In the genomic region with DNA sequence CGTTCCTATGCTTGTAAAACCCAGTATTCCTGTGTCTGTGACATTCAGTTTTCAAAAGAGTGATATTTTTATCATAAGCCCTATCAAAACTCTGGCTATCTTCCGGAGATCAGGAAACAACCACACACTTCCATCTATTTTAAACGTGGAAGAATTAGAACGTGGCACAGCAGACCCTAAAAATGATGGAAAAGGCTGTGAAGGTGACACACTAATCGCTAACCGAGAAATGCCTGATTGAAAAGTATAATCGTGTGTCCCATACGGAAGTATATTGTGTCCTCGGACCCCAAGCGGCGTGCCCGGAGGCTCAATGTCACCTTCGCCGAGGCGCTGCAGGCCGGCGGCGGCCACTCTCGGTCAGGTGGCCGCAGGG, we compare ENCODE assay signal across 8 cellular contexts. TPM values are rescaled to one million over a fixed set of nuclear protein-coding genes. Genes with fewer than 3 reads are reported as not detected.
DNase-seq lines count a peak whose midpoint lies in the region; ATAC-seq, FAIRE-seq and TF ChIP-seq lines count a peak whose summit lies in the region.

No MANE protein-coding gene starts in this region.

- H3K23ac ChIP-seq in neuronal stem cell (ENCODE audit: low read depth, low read length, poor library complexity) = peak overlapping the region; percentile 100

- dilution Hi-C loops in endothelial cell of umbilical vein (cut with MboI; ENCODE audit: extremely low pct_ligation_motif_present, low sequenced_read_pairs) = no loop called here

- H3K4me1 ChIP-seq in PC-9 (replicated peaks; ENCODE audit: insufficient read depth) (peaks cover 14% of the 10 kb centered on the region), endothelial cell of umbilical vein (ENCODE audit: control insufficient read depth, extremely low read depth, insufficient read depth, low read length) (peaks cover 7% of the 10 kb centered on the region), neuronal stem cell (ENCODE audit: control insufficient read depth in 2 of 2, insufficient read depth in 1 of 2, low read depth in 1 of 2, low read length in 2 of 2) (no peaks in the 10 kb centered on the region)

- no CpG with 5 or more reads among the region's 20 CpGs for whole genome bisulfite sequencing in neuronal stem cell (ENCODE audit: extremely low coverage in 2 of 2, insufficient read length in 2 of 2, insufficient replicate concordance in 1 of 2), 2 donors

- H3F3A ChIP-seq in PC-9 (ENCODE audit: insufficient read depth, low read depth) = peaks cover 27% of the 10 kb centered on the region; the same call in 1 of the 2 replicates

- H3K9me1 ChIP-seq in endothelial cell of umbilical vein (replicated peaks; ENCODE audit: control insufficient read depth, extremely low read depth, insufficient read depth, low read length) = no peaks in the 10 kb centered on the region

- CTCF ChIA-PET in PC-9 (lab: Charles Lee) (no interaction called here), endothelial cell of umbilical vein (lab: Charles Lee) (interaction anchor here (0.8 to 1.8 kb wide), 4 partner anchors 11 to 156 kb away, joined by 3 to 9 read pairs (median 5); a partner anchor contains a TSS)

- peak overlapping the region; percentile 63 for H3K14ac ChIP-seq in neuronal stem cell (ENCODE audit: low read length)

- H4K8ac ChIP-seq in neuronal stem cell (ENCODE audit: low read depth, low read length) = no peak overlapping the region

- H3K9ac ChIP-seq in endothelial cell of umbilical vein (replicated peaks; ENCODE audit: extremely low read depth, insufficient read depth, low read length) (peak overlapping the region; percentile 89), neuronal stem cell (ENCODE audit: low read depth, low read length, poor library complexity) (peak overlapping the region; percentile 95)

- H2BK120ac ChIP-seq in neuronal stem cell (ENCODE audit: low read depth, low read length) = no peak overlapping the region

- H3K18ac ChIP-seq in neuronal stem cell (ENCODE audit: low read length) = peak overlapping the region; percentile 99

- H4K20me1 ChIP-seq in PC-9 (ENCODE audit: insufficient read depth) (peaks cover 22% of the 10 kb centered on the region), endothelial cell of umbilical vein (replicated peaks; ENCODE audit: control insufficient read depth, extremely low read depth, insufficient read depth, low read length) (no peaks in the 10 kb centered on the region)

- H2BK5ac ChIP-seq in neuronal stem cell (ENCODE audit: low read length) = peak overlapping the region; percentile 99

- H4K91ac ChIP-seq in neuronal stem cell (ENCODE audit: low read depth, low read length, poor library complexity) = no peak overlapping the region

- peak overlapping the region; percentile 88 for H2AFZ ChIP-seq in PC-9
- H2AFZ ChIP-seq in endothelial cell of umbilical vein (ENCODE audit: low read depth, low read length) = peak overlapping the region; percentile 84
- H2AFZ ChIP-seq in neuronal stem cell (ENCODE audit: low read length) = peak overlapping the region; percentile 97

- peak overlapping the region; percentile 90 for H3K4me3 ChIP-seq in PC-9
- peak overlapping the region; percentile 92 to 99 (median 99) for H3K4me3 ChIP-seq in endothelial cell of umbilical vein (replicated peaks in 1 of 3; ENCODE audit: insufficient read depth in 1 of 3, low read depth in 1 of 3, low read length in 3 of 3)
- H3K4me3 ChIP-seq in neuronal stem cell (ENCODE audit: low read length in 2 of 2) = peak overlapping the region; percentile 71 to 89

- POLR2A ChIA-PET in PC-9 (lab: Charles Lee; ENCODE audit: unreplicated experiment) (no interaction called here), endothelial cell of umbilical vein (lab: Charles Lee) (no interaction called here)

- no peaks in the 10 kb centered on the region for H3K9me2 ChIP-seq in PC-9 (ENCODE audit: insufficient read depth)

- H2BK15ac ChIP-seq in neuronal stem cell (ENCODE audit: low read length) = no peak overlapping the region

- BruUV-seq in PC-9 (replicated peaks; lab: Mats Ljungman, UMichigan) (no TSS peak), endothelial cell of umbilical vein (replicated peaks; lab: Mats Ljungman, UMichigan) (TSS peak; percentile 52)

- no peak for ATAC-seq in GM21619 (IDR thresholded peaks at IDR 0.05; ENCODE audit: unreplicated experiment)

- no peak for FAIRE-seq in endothelial cell of umbilical vein (lab: Jason Lieb, UNC)

- peak; percentile 26 for DNase-seq in NCI-H510A treated with DMSO at 0.1 percent for 48 hours (lab: John Stamatoyannopoulos, UW)
- no peak for DNase-seq in NCI-H510A (lab: John Stamatoyannopoulos, UW)
- DNase-seq in PC-9 = no peak
- peak; percentile 34 for DNase-seq in endothelial cell of umbilical vein (ENCODE audit: low read depth, low spot score)
- DNase-seq in neuronal stem cell (ENCODE audit: low spot score) = no peak
- DNase-seq in glomerular visceral epithelial cell (ENCODE audit: extremely low spot score) = no peak
- DNase-seq in Ammon's horn (ENCODE audit: low spot score) = no peak

- TF ChIP-seq CTCF in PC-9 (conservative IDR thresholded peaks at IDR 0.05) = no peak
- no peak for TF ChIP-seq CTCF in endothelial cell of umbilical vein (IDR thresholded peaks at IDR 0.05; ENCODE audit: extremely low read depth in 1 of 2, insufficient read depth in 1 of 2, low read depth in 1 of 2, low read length in 2 of 2)

- H3K4me2 ChIP-seq in PC-9 = peak overlapping the region; percentile 77
- peak overlapping the region; percentile 97 for H3K4me2 ChIP-seq in endothelial cell of umbilical vein (ENCODE audit: insufficient read depth, low read length)
- peak overlapping the region; percentile 71 for H3K4me2 ChIP-seq in neuronal stem cell (ENCODE audit: insufficient read depth, low read length, poor library complexity, severe bottlenecking)

- H3K79me2 ChIP-seq in PC-9 (ENCODE audit: low read depth) (peaks cover 55% of the 10 kb centered on the region), endothelial cell of umbilical vein (ENCODE audit: control insufficient read depth, insufficient read depth, low read length) (peaks cover 53% of the 10 kb centered on the region)

- H3K4ac ChIP-seq in neuronal stem cell (ENCODE audit: low read length) = no peak overlapping the region

- no peaks in the 10 kb centered on the region for H3K27me3 ChIP-seq in PC-9 (ENCODE audit: insufficient read depth, low read depth)
- H3K27me3 ChIP-seq in endothelial cell of umbilical vein (ENCODE audit: control insufficient read depth in 2 of 2, insufficient read depth in 2 of 2, low read length in 2 of 2) = no peaks in the 10 kb centered on the region
- no peaks in the 10 kb centered on the region for H3K27me3 ChIP-seq in neuronal stem cell (ENCODE audit: control insufficient read depth in 3 of 3, insufficient read depth in 3 of 3, low read depth in 1 of 3, low read length in 3 of 3)

- H3K27ac ChIP-seq in PC-9 (peak overlapping the region; percentile 88), endothelial cell of umbilical vein (ENCODE audit: insufficient read depth, low read depth, low read length) (peak overlapping the region; percentile 54), neuronal stem cell (replicated peaks; ENCODE audit: low read length) (peak overlapping the region; percentile 94)

- peaks cover 8% of the 10 kb centered on the region for H3K36me3 ChIP-seq in PC-9 (ENCODE audit: low read depth)
- H3K36me3 ChIP-seq in endothelial cell of umbilical vein (ENCODE audit: control insufficient read depth in 2 of 2, extremely low read depth in 1 of 2, insufficient read depth in 2 of 2, low read length in 2 of 2) = no peaks in the 10 kb centered on the region
- peaks cover 0 to 22% of the 10 kb centered on the region in 2 donors for H3K36me3 ChIP-seq in neuronal stem cell (replicated peaks in 1 of 2; ENCODE audit: control insufficient read depth in 2 of 2, insufficient read depth in 2 of 2, low read length in 2 of 2)

- peaks cover 1% of the 10 kb centered on the region for H3K79me1 ChIP-seq in neuronal stem cell (ENCODE audit: low read depth, low read length)

- no peak for TF ChIP-seq POLR2A in endothelial cell of umbilical vein (IDR thresholded peaks at IDR 0.05; ENCODE audit: low read depth, low read length)

- no peak overlapping the region for H2BK12ac ChIP-seq in neuronal stem cell (ENCODE audit: low read length)

- intact Hi-C loops in PC-9 (cut with micrococcal nuclease; ENCODE audit: unreplicated experiment) = loop anchor here (5.0 kb wide), 1 partner anchor 265 kb away; a partner anchor contains a TSS
- intact Hi-C loops in endothelial cell of umbilical vein (cut with micrococcal nuclease) = loop anchor here (5.0 kb wide), 1 partner anchor 95 kb away; a partner anchor contains a TSS

- peak overlapping the region; percentile 87 for H2AK5ac ChIP-seq in neuronal stem cell (ENCODE audit: low read depth, low read length)

- H3K9me3 ChIP-seq in PC-9 (ENCODE audit: insufficient read depth, low read depth) = no peaks in the 10 kb centered on the region
- no peaks in the 10 kb centered on the region for H3K9me3 ChIP-seq in endothelial cell of umbilical vein (replicated peaks; ENCODE audit: control insufficient read depth, insufficient read depth, low read length)
- H3K9me3 ChIP-seq in neuronal stem cell (replicated peaks in 1 of 2; ENCODE audit: control insufficient read depth in 2 of 2, insufficient read depth in 1 of 2, low read depth in 1 of 2, low read length in 2 of 2) = no peaks in the 10 kb centered on the region

RNA-seq across cellular contexts. Expression of a gene that starts 0.7 kb away (rescaled TPM):
- total RNA-seq in PC-9 (2021) (177 and 247 TPM in 2 replicates), endothelial cell of umbilical vein (220 and 232 TPM in 2 replicates)
- polyA plus RNA-seq in endothelial cell of umbilical vein = 102 and 134 TPM in 2 replicates
- polyA plus RNA-seq in endothelial cell of umbilical vein (2011; cell fraction: cytosol; rRNA removed) = 233 TPM in 2 replicates
- 90.1 and 97.6 TPM in 2 replicates for polyA plus RNA-seq in endothelial cell of umbilical vein (2011; cell fraction: nucleus; rRNA removed)
- polyA plus RNA-seq in endothelial cell of umbilical vein (2012) = 289 and 323 TPM in 2 replicates
- 31.6 and 42.9 TPM in 2 replicates for polyA minus RNA-seq in endothelial cell of umbilical vein
- 293 TPM for polyA minus RNA-seq in endothelial cell of umbilical vein (2011; cell fraction: cytosol; rRNA and poly(A)+ RNA removed)
- polyA minus RNA-seq in endothelial cell of umbilical vein (2011; cell fraction: nucleus; rRNA and poly(A)+ RNA removed) = 10.9 and 20.1 TPM in 2 replicates
- 306 TPM for polyA plus RNA-seq in neuronal stem cell (2013, experiment 1 of 2)
- 291 TPM for polyA plus RNA-seq in neuronal stem cell (2013, experiment 2 of 2)

RNA-seq across cellular contexts. Expression of a gene that starts 19.4 kb away (rescaled TPM):
- total RNA-seq in PC-9 (2021) = 14.9 and 19.6 TPM in 2 replicates
- total RNA-seq in endothelial cell of umbilical vein = 13.7 and 13.8 TPM in 2 replicates
- polyA plus RNA-seq in endothelial cell of umbilical vein = 10.1 and 13.1 TPM in 2 replicates
- 7.0 and 7.8 TPM in 2 replicates for polyA plus RNA-seq in endothelial cell of umbilical vein (2011; cell fraction: cytosol; rRNA removed)
- 3.2 and 3.3 TPM in 2 replicates for polyA plus RNA-seq in endothelial cell of umbilical vein (2011; cell fraction: nucleus; rRNA removed)
- polyA plus RNA-seq in endothelial cell of umbilical vein (2012) = 10.1 and 12.0 TPM in 2 replicates
- 4.2 and 5.3 TPM in 2 replicates for polyA minus RNA-seq in endothelial cell of umbilical vein
- polyA minus RNA-seq in endothelial cell of umbilical vein (2011; cell fraction: cytosol; rRNA and poly(A)+ RNA removed) = 30.5 TPM
- polyA minus RNA-seq in endothelial cell of umbilical vein (2011; cell fraction: nucleus; rRNA and poly(A)+ RNA removed) = 2.4 and 2.7 TPM in 2 replicates
- polyA plus RNA-seq in neuronal stem cell (2013, experiment 1 of 2) = 4.1 TPM
- polyA plus RNA-seq in neuronal stem cell (2013, experiment 2 of 2) = 4.0 TPM

RNA-seq across cellular contexts. Expression of a gene that starts 30.6 kb away (rescaled TPM):
- total RNA-seq in PC-9 (2021) = 41.8 and 45.5 TPM in 2 replicates
- 57.0 and 73.0 TPM in 2 replicates for total RNA-seq in endothelial cell of umbilical vein
- 55.1 and 57.7 TPM in 2 replicates for polyA plus RNA-seq in endothelial cell of umbilical vein
- 35.9 and 53.0 TPM in 2 replicates for polyA plus RNA-seq in endothelial cell of umbilical vein (2011; cell fraction: cytosol; rRNA removed)
- 219 and 225 TPM in 2 replicates for polyA plus RNA-seq in endothelial cell of umbilical vein (2011; cell fraction: nucleus; rRNA removed)
- 28.2 and 31.1 TPM in 2 replicates for polyA plus RNA-seq in endothelial cell of umbilical vein (2012)
- polyA minus RNA-seq in endothelial cell of umbilical vein = 45.1 and 46.9 TPM in 2 replicates
- 18.2 TPM for polyA minus RNA-seq in endothelial cell of umbilical vein (2011; cell fraction: cytosol; rRNA and poly(A)+ RNA removed)
- polyA minus RNA-seq in endothelial cell of umbilical vein (2011; cell fraction: nucleus; rRNA and poly(A)+ RNA removed) = 26.2 and 37.4 TPM in 2 replicates
- 63.9 TPM for polyA plus RNA-seq in neuronal stem cell (2013, experiment 1 of 2)
- 61.0 TPM for polyA plus RNA-seq in neuronal stem cell (2013, experiment 2 of 2)

RNA-seq across cellular contexts. Expression of a gene that starts 47.4 kb away (rescaled TPM):
- total RNA-seq in PC-9 (2021) (22.5 and 23.0 TPM in 2 replicates), endothelial cell of umbilical vein (27.7 and 36.3 TPM in 2 replicates)
- polyA plus RNA-seq in endothelial cell of umbilical vein = 62.6 and 69.3 TPM in 2 replicates
- polyA plus RNA-seq in endothelial cell of umbilical vein (2011; cell fraction: cytosol; rRNA removed) = 58.5 and 62.7 TPM in 2 replicates
- polyA plus RNA-seq in endothelial cell of umbilical vein (2011; cell fraction: nucleus; rRNA removed) = 53.3 and 58.5 TPM in 2 replicates
- 26.3 and 37.7 TPM in 2 replicates for polyA plus RNA-seq in endothelial cell of umbilical vein (2012)
- polyA minus RNA-seq in endothelial cell of umbilical vein = 66.3 and 85.1 TPM in 2 replicates
- 33.4 TPM for polyA minus RNA-seq in endothelial cell of umbilical vein (2011; cell fraction: cytosol; rRNA and poly(A)+ RNA removed)
- 17.0 and 28.6 TPM in 2 replicates for polyA minus RNA-seq in endothelial cell of umbilical vein (2011; cell fraction: nucleus; rRNA and poly(A)+ RNA removed)
- polyA plus RNA-seq in neuronal stem cell (2013, experiment 1 of 2) = 30.2 TPM
- 33.1 TPM for polyA plus RNA-seq in neuronal stem cell (2013, experiment 2 of 2)

RNA-seq across cellular contexts. Expression of a gene that starts 58.1 kb away (rescaled TPM):
- total RNA-seq in PC-9 (2021) (17.9 and 19.7 TPM in 2 replicates), endothelial cell of umbilical vein (1.9 and 4.4 TPM in 2 replicates)
- 5.9 and 6.2 TPM in 2 replicates for polyA plus RNA-seq in endothelial cell of umbilical vein
- polyA plus RNA-seq in endothelial cell of umbilical vein (2011; cell fraction: cytosol; rRNA removed) = 3.3 and 3.4 TPM in 2 replicates
- 4.5 and 5.2 TPM in 2 replicates for polyA plus RNA-seq in endothelial cell of umbilical vein (2011; cell fraction: nucleus; rRNA removed)
- 3.3 and 3.7 TPM in 2 replicates for polyA plus RNA-seq in endothelial cell of umbilical vein (2012)
- 3.2 and 5.8 TPM in 2 replicates for polyA minus RNA-seq in endothelial cell of umbilical vein
- 4.6 TPM for polyA minus RNA-seq in endothelial cell of umbilical vein (2011; cell fraction: cytosol; rRNA and poly(A)+ RNA removed)
- 1.0 and 2.9 TPM in 2 replicates for polyA minus RNA-seq in endothelial cell of umbilical vein (2011; cell fraction: nucleus; rRNA and poly(A)+ RNA removed)
- polyA plus RNA-seq in neuronal stem cell (2013, experiment 1 of 2) = 28.0 TPM
- 27.3 TPM for polyA plus RNA-seq in neuronal stem cell (2013, experiment 2 of 2)

Comparison
In these comparisons a context has a peak if more than half of its experiments do, and no peak if none do; other contexts are left out.
1. DNase-seq: peak in NCI-H510A treated with DMSO at 0.1 percent for 48 hours (single experiment) and endothelial cell of umbilical vein (single experiment); none in NCI-H510A (single experiment), PC-9 (0 of 2), neuronal stem cell (single experiment), glomerular visceral epithelial cell (single experiment) and Ammon's horn (single experiment).
2. Peak in every context shown above with its lines, with median percentiles within 50 percentile points of each other: H2AFZ ChIP-seq, H3K27ac ChIP-seq, H3K4me2 ChIP-seq and H3K4me3 ChIP-seq.